ENCODE assay signal across 18 cellular contexts in the genomic region with DNA sequence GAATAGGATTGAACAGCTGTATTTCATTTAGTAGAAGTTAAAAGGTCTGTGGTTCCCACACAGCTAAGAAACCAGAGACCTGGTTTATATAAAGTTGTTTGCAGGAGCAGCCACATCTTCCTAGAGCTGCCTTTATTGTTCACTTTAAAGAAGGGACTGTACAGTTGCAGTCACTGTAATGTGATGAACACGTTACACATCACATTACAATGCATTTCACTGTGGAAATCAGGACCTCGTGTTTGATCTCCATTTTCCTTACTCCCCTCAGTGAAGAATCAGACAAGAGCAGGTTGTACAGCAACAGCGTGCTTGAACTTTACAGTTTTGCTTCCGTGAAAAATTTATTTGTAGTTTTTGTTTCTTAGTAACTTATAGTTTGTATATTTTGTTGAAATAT. TPM values are rescaled to one million over a fixed set of nuclear protein-coding genes. Genes with fewer than 3 reads are reported as not detected.
"Had no signal": no experiment of that assay in that cellular context is flagged by ENCODE, and none has a peak within 500 bp of the region (broad histone marks: within the 10 kb centered on the region; RNA-seq: fewer than 3 reads in every experiment).

No MANE protein-coding gene starts in this region.

- H3K27me3 ChIP-seq: body of pancreas, neutrophil, pancreas had no signal

- H3K27ac ChIP-seq: body of pancreas, lower lobe of right lung, neutrophil, pancreas had no signal

- DNase-seq: activated CD4-positive, alpha-beta T cell treated with anti-CD3 and anti-CD28 coated beads, Interleukin-2, amount 10 ng/mL, durations not matched to agents 7 days and 5 days; activated CD8-positive, alpha-beta memory T cell treated with anti-CD3 and anti-CD28 coated beads, Interleukin-2, amount 50 U/mL, for 4 hours; activated CD8-positive, alpha-beta T cell treated with anti-CD3 and anti-CD28 coated beads, Interleukin-2, amount 10 ng/mL, durations not matched to agents 7 days and 5 days; activated naive CD4-positive, alpha-beta T cell treated with anti-CD3 and anti-CD28 coated beads for 36 hours; activated T-cell treated with anti-CD3 and anti-CD28 coated beads, Interleukin-2, amount 50 U/mL, for 4 hours; body of pancreas; effector CD4-positive, alpha-beta T cell; foreskin melanocyte; glutamatergic neuron; hippocampal formation; left colon; lower lobe of right lung; natural killer cell; pancreas; stimulated activated CD8-positive, alpha-beta memory T cell treated with anti-CD3 and anti-CD28 coated beads, Interleukin-4, amount 100 ng/mL, for 48 hours; stimulated activated naive CD4-positive, alpha-beta T cell had no signal

- H3K4me1 ChIP-seq: body of pancreas, pancreas had no signal

- H3K4me3 ChIP-seq: body of pancreas, lower lobe of right lung, pancreas had no signal

- H3K36me3 ChIP-seq: lower lobe of right lung, neutrophil, pancreas had no signal

- H3K9me3 ChIP-seq: body of pancreas, lower lobe of right lung, neutrophil, pancreas had no signal

RNA-seq across cellular contexts. Expression of a gene that starts 1.3 kb away (rescaled TPM):
- total RNA-seq: body of pancreas, left colon, ureter had no signal
